Comparison of ENCODE assay signal across 23 cellular contexts in genomic region chr2:24540011-24540477, GRCh38.
"Had no signal": no experiment of that assay in that cellular context is flagged by ENCODE, and none has a peak within 500 bp of the region (broad histone marks: within the 10 kb centered on the region; RNA-seq: fewer than 3 reads in every experiment).

No MANE protein-coding gene starts in this region.

- ATAC-seq: body of pancreas; pancreas; right cardiac atrium; stimulated activated naive CD8-positive, alpha-beta T cell treated with anti-CD3 and anti-CD28 coated beads, Interleukin-15, Interleukin-2, amounts not matched to agents 100 U/mL and 50 U/mL, for 24 hours had no signal

- H3K36me3 ChIP-seq: cardiac muscle cell, pancreas had no signal

- H3K27me3 Mint-ChIP-seq: activated naive CD8-positive, alpha-beta T cell treated with anti-CD3 and anti-CD28 coated beads, Interleukin-2, amount 10 ng/mL, durations not matched to agents 7 days and 5 days; dendritic cell treated with granulocyte-macrophage colony-stimulating factor and Interleukin-4, amounts not matched to agents 40 ng/mL and 50 ng/mL, for 4 days; memory B cell had no signal

- H3K9me3 ChIP-seq: body of pancreas, pancreas had no signal

- H3K27ac Mint-ChIP-seq: activated naive CD4-positive, alpha-beta T cell treated with anti-CD3 and anti-CD28 coated beads for 36 hours; activated naive CD8-positive, alpha-beta T cell treated with anti-CD3 and anti-CD28 coated beads, Interleukin-2, amount 10 ng/mL, durations not matched to agents 7 days and 5 days; dendritic cell treated with granulocyte-macrophage colony-stimulating factor and Interleukin-4, amounts not matched to agents 40 ng/mL and 50 ng/mL, for 4 days; memory B cell; nephron; T-helper 2 cell treated with Interferon-gamma antibody and Interleukin-4, amounts not matched to agents 5 μg/mL and 100 μg/mL, for 36 hours had no signal

- H3K4me3 Mint-ChIP-seq: activated naive CD4-positive, alpha-beta T cell treated with anti-CD3 and anti-CD28 coated beads for 36 hours; activated naive CD8-positive, alpha-beta T cell treated with anti-CD3 and anti-CD28 coated beads, Interleukin-2, amount 10 ng/mL, durations not matched to agents 7 days and 5 days; dendritic cell treated with granulocyte-macrophage colony-stimulating factor and Interleukin-4, amounts not matched to agents 40 ng/mL and 50 ng/mL, for 4 days; memory B cell; nephron; T-helper 2 cell treated with Interferon-gamma antibody and Interleukin-4, amounts not matched to agents 5 μg/mL and 100 μg/mL, for 36 hours had no signal

- H3K27ac ChIP-seq: body of pancreas, cardiac muscle cell, pancreas had no signal

- H3K4me3 ChIP-seq: body of pancreas, cardiac muscle cell, pancreas had no signal

- H3K4me1 ChIP-seq: body of pancreas, pancreas had no signal

- H3K27me3 ChIP-seq: body of pancreas, cardiac muscle cell, pancreas had no signal

- DNase-seq: activated CD4-positive, alpha-beta T cell treated with anti-CD3 and anti-CD28 coated beads for 1 hour; activated CD4-positive, alpha-beta T cell treated with anti-CD3 and anti-CD28 coated beads, Interleukin-2, amount 50 U/mL, for 4 hours; activated CD8-positive, alpha-beta memory T cell treated with anti-CD3 and anti-CD28 coated beads, Interleukin-2, amount 50 U/mL, for 48 hours; activated effector memory CD4-positive, alpha-beta T cell treated with Interleukin-2 at 50 U/mL for 16 hours; activated naive CD4-positive, alpha-beta T cell treated with anti-CD3 and anti-CD28 coated beads for 36 hours; activated naive CD8-positive, alpha-beta T cell treated with anti-CD3 and anti-CD28 coated beads, Interleukin-2, amount 10 ng/mL, durations not matched to agents 7 days and 5 days; activated T-cell treated with anti-CD3 and anti-CD28 coated beads, Interleukin-2, amount 50 U/mL, for 48 hours; anterior cingulate cortex; body of pancreas; effector CD4-positive, alpha-beta T cell; foreskin melanocyte; glutamatergic neuron; hippocampal formation; kidney glomerular epithelial cell; pancreas; right cardiac atrium; stimulated activated CD4-positive, alpha-beta T cell treated with anti-CD3 and anti-CD28 coated beads, Interleukin-4, amount 100 ng/mL, for 4 hours; stimulated activated naive CD8-positive, alpha-beta T cell treated with anti-CD3 and anti-CD28 coated beads, Interleukin-15, Interleukin-2, amounts not matched to agents 100 U/mL and 50 U/mL, for 24 hours had no signal

- H3K4me1 Mint-ChIP-seq: nephron had no signal
